ENCODE assay signal across 9 cellular contexts in the genomic region with DNA sequence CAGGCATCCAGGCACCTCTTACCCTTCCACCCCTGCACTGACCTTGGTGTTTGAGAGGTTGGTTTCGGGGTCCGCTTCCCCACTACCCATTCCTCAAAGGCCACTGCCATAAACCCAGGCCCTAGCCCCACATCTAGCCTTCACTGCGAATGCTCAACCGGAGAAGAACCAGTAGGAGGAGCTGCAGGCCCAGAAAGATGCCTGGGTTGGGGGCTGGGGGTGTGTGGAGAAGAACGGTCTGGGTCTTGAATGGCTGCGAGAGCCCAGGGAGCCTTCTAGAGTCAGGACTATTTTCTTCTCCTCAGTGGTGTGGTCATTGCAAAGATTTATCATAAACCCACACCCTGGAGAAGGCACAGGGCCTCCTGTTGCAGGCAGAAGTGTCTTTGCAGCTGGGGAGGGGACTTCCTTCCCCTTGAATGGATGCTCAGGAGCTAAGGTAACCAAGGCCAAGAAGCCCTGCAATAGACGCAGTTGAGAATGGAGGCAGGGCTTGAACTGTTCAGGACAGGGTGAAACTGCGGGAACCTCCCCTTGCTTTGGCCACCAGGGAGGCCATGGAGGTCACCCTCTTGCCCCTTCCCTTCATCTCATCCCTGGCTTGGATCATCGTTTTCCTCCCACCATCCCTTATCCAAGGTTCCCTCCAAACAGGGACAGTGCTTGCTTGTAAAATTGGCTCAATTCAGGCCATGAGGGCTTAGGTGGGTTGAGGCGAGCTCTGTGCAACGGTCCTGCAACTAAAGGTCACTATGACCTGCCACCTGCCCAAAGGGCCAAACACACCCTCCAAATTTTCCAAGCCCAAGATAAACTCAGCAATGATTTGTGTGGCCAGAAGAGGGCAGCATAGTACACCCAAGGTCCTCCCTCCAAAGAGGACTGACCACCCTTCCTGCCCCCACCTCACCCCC. TPM values are rescaled to one million over a fixed set of nuclear protein-coding genes. Genes with fewer than 3 reads are reported as not detected.
A peak's percentile ranks its signal among the peaks of the same experiment; 100 is the strongest.
DNase-seq lines count a peak whose midpoint lies in the region; ATAC-seq and TF ChIP-seq lines count a peak whose summit lies in the region.
"Had no signal": no experiment of that assay in that cellular context is flagged by ENCODE, and none has a peak within 500 bp of the region (broad histone marks: within the 10 kb centered on the region; RNA-seq: fewer than 3 reads in every experiment).

No MANE protein-coding gene starts in this region.

- no peaks in the 10 kb centered on the region for H3K27me3 ChIP-seq in Loucy (ENCODE audit: insufficient read depth, low read length, poor library complexity, severe bottlenecking)
- no peaks in the 10 kb centered on the region for H3K27me3 ChIP-seq in iPS-20b (ENCODE audit: insufficient read depth, low read length)
- H3K27me3 ChIP-seq in thoracic aorta (replicated peaks; ENCODE audit: insufficient read depth), result no peaks in the 10 kb centered on the region

- no peaks in the 10 kb centered on the region for H3K4me1 ChIP-seq in Loucy (ENCODE audit: insufficient read depth, low read length, poor library complexity, severe bottlenecking)
- peaks cover 9% of the 10 kb centered on the region; the same call in 1 of the 2 replicates for H3K4me1 ChIP-seq in iPS-20b (ENCODE audit: insufficient read depth, low read length)
- no peaks in the 10 kb centered on the region for H3K4me1 ChIP-seq in thoracic aorta (ENCODE audit: control insufficient read depth in 1 of 2, low read depth in 2 of 2)

- no peak overlapping the region for H3K9ac ChIP-seq in Loucy (ENCODE audit: low read depth, low read length, poor library complexity, severe bottlenecking)
- peak overlapping the region; percentile 23; the same call in 1 of the 2 replicates for H3K9ac ChIP-seq in iPS-20b (ENCODE audit: low read depth, low read length)

- no peak overlapping the region for H3K4me3 Mint-ChIP-seq in activated T-cell treated with anti-CD3 and anti-CD28 coated beads, Interleukin-2, amount 50 U/mL, for 72 hours
- no peak overlapping the region for H3K4me3 Mint-ChIP-seq in activated T-cell treated with anti-CD3 and anti-CD28 coated beads, Interleukin-2, amount 50 U/mL, for 4 hours
- H3K4me3 Mint-ChIP-seq in activated naive CD8-positive, alpha-beta T cell treated with anti-CD3 and anti-CD28 coated beads for 36 hours, result no peak overlapping the region
- H3K4me3 Mint-ChIP-seq: activated naive CD4-positive, alpha-beta T cell treated with anti-CD3 and anti-CD28 coated beads, Interleukin-2, amount 50 U/mL, for 24 hours had no signal

- H3K27ac Mint-ChIP-seq in activated T-cell treated with anti-CD3 and anti-CD28 coated beads, Interleukin-2, amount 50 U/mL, for 72 hours, result no peak overlapping the region
- no peak overlapping the region for H3K27ac Mint-ChIP-seq in activated naive CD8-positive, alpha-beta T cell treated with anti-CD3 and anti-CD28 coated beads for 36 hours
- H3K27ac Mint-ChIP-seq: activated naive CD4-positive, alpha-beta T cell treated with anti-CD3 and anti-CD28 coated beads, Interleukin-2, amount 50 U/mL, for 24 hours had no signal

- peaks cover 10% of the 10 kb centered on the region for H3K27me3 Mint-ChIP-seq in activated T-cell treated with anti-CD3 and anti-CD28 coated beads, Interleukin-2, amount 50 U/mL, for 72 hours (ENCODE audit: low read depth)
- peaks cover 18% of the 10 kb centered on the region for H3K27me3 Mint-ChIP-seq in activated T-cell treated with anti-CD3 and anti-CD28 coated beads, Interleukin-2, amount 50 U/mL, for 4 hours (ENCODE audit: low read depth)
- H3K27me3 Mint-ChIP-seq in activated naive CD8-positive, alpha-beta T cell treated with anti-CD3 and anti-CD28 coated beads for 36 hours, result peaks cover 29% of the 10 kb centered on the region

- H2AFZ ChIP-seq in Loucy (ENCODE audit: low read length), result no peak overlapping the region

- no peaks in the 10 kb centered on the region for H3F3A ChIP-seq in Loucy (ENCODE audit: low read depth)

- H3K36me3 ChIP-seq in Loucy (ENCODE audit: insufficient read depth, low read length) (no peaks in the 10 kb centered on the region), iPS-20b (ENCODE audit: insufficient read depth, low read depth, low read length) (no peaks in the 10 kb centered on the region), thoracic aorta (no peaks in the 10 kb centered on the region)

- no peaks in the 10 kb centered on the region for H3K79me2 ChIP-seq in Loucy (ENCODE audit: insufficient read depth, low read length)

- no peaks in the 10 kb centered on the region for H3K9me2 ChIP-seq in Loucy (replicated peaks; ENCODE audit: low read depth, low read length)

- no peaks in the 10 kb centered on the region for H3K9me3 ChIP-seq in Loucy (ENCODE audit: insufficient read depth, low read depth, low read length)
- H3K9me3 ChIP-seq in iPS-20b (ENCODE audit: insufficient read depth, low read depth, low read length), result no peaks in the 10 kb centered on the region
- no peaks in the 10 kb centered on the region for H3K9me3 ChIP-seq in thoracic aorta

- H3K36me3 Mint-ChIP-seq in activated T-cell treated with anti-CD3 and anti-CD28 coated beads, Interleukin-2, amount 50 U/mL, for 72 hours (ENCODE audit: insufficient read depth in 2 of 2), result peaks cover 0 to 2% of the 10 kb centered on the region in 2 donors
- peaks cover 1% of the 10 kb centered on the region for H3K36me3 Mint-ChIP-seq in activated T-cell treated with anti-CD3 and anti-CD28 coated beads, Interleukin-2, amount 50 U/mL, for 4 hours (ENCODE audit: insufficient read depth)
- peaks cover 5% of the 10 kb centered on the region for H3K36me3 Mint-ChIP-seq in activated naive CD8-positive, alpha-beta T cell treated with anti-CD3 and anti-CD28 coated beads for 36 hours

- H3K27ac ChIP-seq in iPS-20b (ENCODE audit: low read length) (no peak overlapping the region), thoracic aorta (no peak overlapping the region)

- TF ChIP-seq CTCF in Loucy (conservative IDR thresholded peaks at IDR 0.05; ENCODE audit: low read length) (peak; percentile 67), thoracic aorta (IDR thresholded peaks at IDR 0.05) (peak; percentile 27)

- DNase-seq in activated T-cell treated with anti-CD3 and anti-CD28 coated beads, Interleukin-2, amount 50 U/mL, for 72 hours, result peak; percentile 33 to 41
- DNase-seq in activated T-cell treated with anti-CD3 and anti-CD28 coated beads, Interleukin-2, amount 50 U/mL, for 4 hours, result no peak
- DNase-seq in activated naive CD8-positive, alpha-beta T cell treated with anti-CD3 and anti-CD28 coated beads for 36 hours, result peak; percentile 10
- no peak for DNase-seq in thoracic aorta (ENCODE audit: low spot score)
- no peak for DNase-seq in activated gamma-delta T cell (lab: John Stamatoyannopoulos, UW)

- H4K20me1 ChIP-seq in Loucy (ENCODE audit: insufficient read depth, low read length, poor library complexity, severe bottlenecking), result no peaks in the 10 kb centered on the region

- H3K4me3 ChIP-seq in Loucy (ENCODE audit: low read length, poor library complexity, severe bottlenecking) (no peak overlapping the region), iPS-20b (ENCODE audit: low read length) (no peak overlapping the region), thoracic aorta (no peak overlapping the region)

- H3K9me3 Mint-ChIP-seq in activated T-cell treated with anti-CD3 and anti-CD28 coated beads, Interleukin-2, amount 50 U/mL, for 72 hours, result no peaks in the 10 kb centered on the region
- H3K9me3 Mint-ChIP-seq in activated T-cell treated with anti-CD3 and anti-CD28 coated beads, Interleukin-2, amount 50 U/mL, for 4 hours, result peaks cover 10% of the 10 kb centered on the region
- peaks cover 4% of the 10 kb centered on the region for H3K9me3 Mint-ChIP-seq in activated naive CD8-positive, alpha-beta T cell treated with anti-CD3 and anti-CD28 coated beads for 36 hours
- H3K9me3 Mint-ChIP-seq: activated naive CD4-positive, alpha-beta T cell treated with anti-CD3 and anti-CD28 coated beads, Interleukin-2, amount 50 U/mL, for 24 hours had no signal

- peaks cover 17% of the 10 kb centered on the region for H3K4me1 Mint-ChIP-seq in activated T-cell treated with anti-CD3 and anti-CD28 coated beads, Interleukin-2, amount 50 U/mL, for 72 hours (ENCODE audit: low read depth)
- H3K4me1 Mint-ChIP-seq in activated T-cell treated with anti-CD3 and anti-CD28 coated beads, Interleukin-2, amount 50 U/mL, for 4 hours (ENCODE audit: low read depth), result peaks cover 2% of the 10 kb centered on the region
- no peaks in the 10 kb centered on the region for H3K4me1 Mint-ChIP-seq in activated naive CD8-positive, alpha-beta T cell treated with anti-CD3 and anti-CD28 coated beads for 36 hours

- H3K4me2 ChIP-seq in Loucy (ENCODE audit: low read depth, low read length, poor library complexity, severe bottlenecking), result no peak overlapping the region

- ATAC-seq in activated T-cell treated with anti-CD3 and anti-CD28 coated beads, Interleukin-2, amount 50 U/mL, for 72 hours (replicated peaks in 1 of 2), result no peak
- no peak for ATAC-seq in activated T-cell treated with anti-CD3 and anti-CD28 coated beads, Interleukin-2, amount 50 U/mL, for 4 hours
- ATAC-seq in thoracic aorta (ENCODE audit: insufficient number of reproducible peaks, low FRiP score, low read depth) (no peak), GM18517 (IDR thresholded peaks at IDR 0.05; ENCODE audit: unreplicated experiment) (no peak)

RNA-seq across cellular contexts. Expression of gene THNSL2, which starts 20.9 kb away (rescaled TPM):
- 1 to 10 TPM; 2.6 to 3.6 TPM for total RNA-seq in activated T-cell treated with anti-CD3 and anti-CD28 coated beads, Interleukin-2, amount 50 U/mL, for 72 hours
- total RNA-seq in activated T-cell treated with anti-CD3 and anti-CD28 coated beads, Interleukin-2, amount 50 U/mL, for 4 hours, result 1 to 10 TPM in 1 of 3 donors, under 1 TPM in 2; 0.28 to 1.4 (median 0.37) TPM
- 1 to 10 TPM; 1.0 to 1.3 TPM for total RNA-seq in activated naive CD8-positive, alpha-beta T cell treated with anti-CD3 and anti-CD28 coated beads for 36 hours
- 1 to 10 TPM in 1 of 2 donors, not detected in 1; 7.5 TPM for total RNA-seq in thoracic aorta

Comparison
In these comparisons a context has a peak if more than half of its experiments do, and no peak if none do; other contexts are left out.
1. DNase-seq: peak in activated T-cell treated with anti-CD3 and anti-CD28 coated beads, Interleukin-2, amount 50 U/mL, for 72 hours (2 of 2) and activated naive CD8-positive, alpha-beta T cell treated with anti-CD3 and anti-CD28 coated beads for 36 hours (single experiment); none in activated T-cell treated with anti-CD3 and anti-CD28 coated beads, Interleukin-2, amount 50 U/mL, for 4 hours (single experiment), thoracic aorta (single experiment) and activated gamma-delta T cell (single experiment).